ENCODE assay signal across 8 cellular contexts in genomic region chr2:241844066-241844728, GRCh38. TPM values are rescaled to one million over a fixed set of nuclear protein-coding genes. Genes with fewer than 3 reads are reported as not detected.
A peak's percentile ranks its signal among the peaks of the same experiment; 100 is the strongest.
DNase-seq lines count a peak whose midpoint lies in the region; ATAC-seq and TF ChIP-seq lines count a peak whose summit lies in the region.

No MANE protein-coding gene starts in this region.

- H3K9me3 ChIP-seq in CD8-positive, alpha-beta memory T cell (ENCODE audit: low read length): no peaks in the 10 kb centered on the region
- H3K9me3 ChIP-seq in mononuclear cell (ENCODE audit: low read depth, low read length): no peaks in the 10 kb centered on the region
- no peaks in the 10 kb centered on the region for H3K9me3 ChIP-seq in WERI-Rb-1 (ENCODE audit: severe bottlenecking)

- H3K4me1 ChIP-seq in CD8-positive, alpha-beta memory T cell (ENCODE audit: insufficient read depth, low read length): peaks cover 23% of the 10 kb centered on the region
- H3K4me1 ChIP-seq in mononuclear cell (ENCODE audit: insufficient read depth, low read length): peaks cover 23% of the 10 kb centered on the region

- H3K27ac Mint-ChIP-seq in CD8-positive, alpha-beta memory T cell: peak overlapping the region in 7 of 8 donors; percentile 43 to 88 (median 78)
- peak overlapping the region; percentile 75 for H3K27ac Mint-ChIP-seq in activated CD8-positive, alpha-beta T cell treated with anti-CD3 and anti-CD28 coated beads for 36 hours
- H3K27ac Mint-ChIP-seq in effector memory CD8-positive, alpha-beta T cell: peak overlapping the region; percentile 52 to 75

- no peaks in the 10 kb centered on the region for H3K27me3 ChIP-seq in CD8-positive, alpha-beta memory T cell (ENCODE audit: insufficient read depth, low read length, poor library complexity, severe bottlenecking)
- H3K27me3 ChIP-seq in mononuclear cell (ENCODE audit: insufficient read depth, low read length) (no peaks in the 10 kb centered on the region), WERI-Rb-1 (ENCODE audit: insufficient read depth, low read depth, severe bottlenecking) (no peaks in the 10 kb centered on the region)

- peak overlapping the region; percentile 41 for H3K4me3 ChIP-seq in CD8-positive, alpha-beta memory T cell (ENCODE audit: low read length)
- H3K4me3 ChIP-seq in mononuclear cell (ENCODE audit: low read length) (peak overlapping the region; percentile 18), WERI-Rb-1 (ENCODE audit: low read depth, low read length) (no peak overlapping the region)

- CTCF ChIA-PET in CD8-positive, alpha-beta memory T cell (lab: Charles Lee): interaction anchor here (0.8 to 2.0 kb wide), 8 partner anchors 9 to 146 kb away, joined by 3 to 8 read pairs (median 4); no protein-coding TSS in a partner anchor
- CTCF ChIA-PET in activated CD8-positive, alpha-beta T cell treated with anti-CD3 and anti-CD28 coated beads for 36 hours (lab: Charles Lee): interaction anchor here (0.6 to 1.7 kb wide), 4 partner anchors 16 to 72 kb away, joined by 3 to 7 read pairs (median 4); partner anchors contain the start of gene RTP5

- H3K27ac ChIP-seq in CD8-positive, alpha-beta memory T cell (ENCODE audit: low read depth, low read length): peak overlapping the region; percentile 47
- no peak overlapping the region for H3K27ac ChIP-seq in WERI-Rb-1

- peak overlapping the region; percentile 68 to 91 (median 80) for H3K4me3 Mint-ChIP-seq in CD8-positive, alpha-beta memory T cell
- H3K4me3 Mint-ChIP-seq in activated CD8-positive, alpha-beta T cell treated with anti-CD3 and anti-CD28 coated beads for 36 hours: peak overlapping the region; percentile 58
- H3K4me3 Mint-ChIP-seq in effector memory CD8-positive, alpha-beta T cell: peak overlapping the region; percentile 75 to 77

- TF ChIP-seq CTCF in activated CD8-positive, alpha-beta T cell treated with anti-CD3 and anti-CD28 coated beads for 36 hours (IDR thresholded peaks at IDR 0.05): no peak
- no peak for TF ChIP-seq CTCF in WERI-Rb-1 (IDR thresholded peaks at IDR 0.05; ENCODE audit: low read depth, low read length)

- intact Hi-C loops in activated CD8-positive, alpha-beta T cell treated with anti-CD3 and anti-CD28 coated beads for 36 hours (cut with micrococcal nuclease): no loop called here

- POLR2A ChIA-PET in CD8-positive, alpha-beta memory T cell (lab: Charles Lee): interaction anchor here (0.6 to 1.9 kb wide), 14 partner anchors 11 to 742 kb away, joined by 3 to 15 read pairs (median 4); partner anchors contain the start of genes D2HGDH and MTERF4
- POLR2A ChIA-PET in activated CD8-positive, alpha-beta T cell treated with anti-CD3 and anti-CD28 coated beads for 36 hours (lab: Charles Lee): interaction anchor here (1.2 to 2.2 kb wide), 3 partner anchors 16 to 157 kb away, joined by 6 to 8 read pairs (median 8); no protein-coding TSS in a partner anchor

- peaks cover 0 to 2% (median 0%) of the 10 kb centered on the region in 5 donors for H3K9me3 Mint-ChIP-seq in CD8-positive, alpha-beta memory T cell
- H3K9me3 Mint-ChIP-seq in activated CD8-positive, alpha-beta T cell treated with anti-CD3 and anti-CD28 coated beads for 36 hours: peaks cover 1% of the 10 kb centered on the region
- no peaks in the 10 kb centered on the region for H3K9me3 Mint-ChIP-seq in effector memory CD8-positive, alpha-beta T cell

- no peaks in the 10 kb centered on the region for H3K36me3 ChIP-seq in CD8-positive, alpha-beta memory T cell (ENCODE audit: insufficient read depth, low read length)
- H3K36me3 ChIP-seq in WERI-Rb-1: no peaks in the 10 kb centered on the region

- peak; percentile 60 for ATAC-seq in GM21381 (IDR thresholded peaks at IDR 0.05; ENCODE audit: unreplicated experiment)
- peak; percentile 82 for ATAC-seq in activated CD8-positive, alpha-beta T cell treated with anti-CD3 and anti-CD28 coated beads for 36 hours
- peak; percentile 72 for ATAC-seq in effector memory CD8-positive, alpha-beta T cell (replicated peaks)

- no peaks in the 10 kb centered on the region for H3K27me3 Mint-ChIP-seq in CD8-positive, alpha-beta memory T cell
- H3K27me3 Mint-ChIP-seq in activated CD8-positive, alpha-beta T cell treated with anti-CD3 and anti-CD28 coated beads for 36 hours: peaks cover 4% of the 10 kb centered on the region
- H3K27me3 Mint-ChIP-seq in effector memory CD8-positive, alpha-beta T cell: no peaks in the 10 kb centered on the region

- H3K4me1 Mint-ChIP-seq in CD8-positive, alpha-beta memory T cell: peaks cover 34 to 48% (median 42%) of the 10 kb centered on the region in 3 donors
- peaks cover 35% of the 10 kb centered on the region for H3K4me1 Mint-ChIP-seq in activated CD8-positive, alpha-beta T cell treated with anti-CD3 and anti-CD28 coated beads for 36 hours (ENCODE audit: low read depth)
- H3K4me1 Mint-ChIP-seq in effector memory CD8-positive, alpha-beta T cell (ENCODE audit: low read depth in 2 of 2): peaks cover 35 to 36% of the 10 kb centered on the region in 2 donors

- H3K36me3 Mint-ChIP-seq in CD8-positive, alpha-beta memory T cell: no peaks in the 10 kb centered on the region
- peaks cover 3% of the 10 kb centered on the region for H3K36me3 Mint-ChIP-seq in activated CD8-positive, alpha-beta T cell treated with anti-CD3 and anti-CD28 coated beads for 36 hours (ENCODE audit: low read depth)
- peaks cover 19% of the 10 kb centered on the region for H3K36me3 Mint-ChIP-seq in effector memory CD8-positive, alpha-beta T cell (ENCODE audit: insufficient read depth)

- peak; percentile 53 to 85 (median 75) for DNase-seq in CD8-positive, alpha-beta memory T cell
- DNase-seq in LoVo (ENCODE audit: low spot score) (peak; percentile 85), WERI-Rb-1 (no peak)
- peak; percentile 91 for DNase-seq in activated CD8-positive, alpha-beta T cell treated with anti-CD3 and anti-CD28 coated beads for 36 hours
- peak; percentile 65 to 73 (median 66) for DNase-seq in effector memory CD8-positive, alpha-beta T cell
- DNase-seq in stimulated activated CD8-positive, alpha-beta memory T cell treated with anti-CD3 and anti-CD28 coated beads, Interleukin-4, amount 100 ng/mL, for 48 hours: peak; percentile 92

RNA-seq across cellular contexts. Expression of gene PDCD1, which starts 14.5 kb away (rescaled TPM):
- 10 to 100 TPM; 34.3 to 39.3 TPM for total RNA-seq in CD8-positive, alpha-beta memory T cell
- 41.8 TPM for polyA plus RNA-seq in CD8-positive, alpha-beta memory T cell
- 10 to 100 TPM; 19.4 to 20.3 TPM for total RNA-seq in activated CD8-positive, alpha-beta T cell treated with anti-CD3 and anti-CD28 coated beads for 36 hours
- total RNA-seq in mononuclear cell: 2.0 TPM

RNA-seq across cellular contexts. Expression of gene RTP5, which starts 25.3 kb away (rescaled TPM):
- under 1 TPM; 0.11 to 0.18 TPM for total RNA-seq in CD8-positive, alpha-beta memory T cell
- polyA plus RNA-seq in CD8-positive, alpha-beta memory T cell: 0.23 TPM
- total RNA-seq in activated CD8-positive, alpha-beta T cell treated with anti-CD3 and anti-CD28 coated beads for 36 hours: under 1 TPM; 0.22 to 0.29 TPM
- total RNA-seq in mononuclear cell: 0.21 TPM

RNA-seq across cellular contexts. Expression of gene NEU4, which starts 35.2 kb away (rescaled TPM):
- not detected for total RNA-seq in CD8-positive, alpha-beta memory T cell
- polyA plus RNA-seq in CD8-positive, alpha-beta memory T cell: not detected
- under 1 TPM; 0.38 to 0.54 TPM for total RNA-seq in activated CD8-positive, alpha-beta T cell treated with anti-CD3 and anti-CD28 coated beads for 36 hours
- total RNA-seq in mononuclear cell: 8.5 TPM
